In the genomic region with DNA sequence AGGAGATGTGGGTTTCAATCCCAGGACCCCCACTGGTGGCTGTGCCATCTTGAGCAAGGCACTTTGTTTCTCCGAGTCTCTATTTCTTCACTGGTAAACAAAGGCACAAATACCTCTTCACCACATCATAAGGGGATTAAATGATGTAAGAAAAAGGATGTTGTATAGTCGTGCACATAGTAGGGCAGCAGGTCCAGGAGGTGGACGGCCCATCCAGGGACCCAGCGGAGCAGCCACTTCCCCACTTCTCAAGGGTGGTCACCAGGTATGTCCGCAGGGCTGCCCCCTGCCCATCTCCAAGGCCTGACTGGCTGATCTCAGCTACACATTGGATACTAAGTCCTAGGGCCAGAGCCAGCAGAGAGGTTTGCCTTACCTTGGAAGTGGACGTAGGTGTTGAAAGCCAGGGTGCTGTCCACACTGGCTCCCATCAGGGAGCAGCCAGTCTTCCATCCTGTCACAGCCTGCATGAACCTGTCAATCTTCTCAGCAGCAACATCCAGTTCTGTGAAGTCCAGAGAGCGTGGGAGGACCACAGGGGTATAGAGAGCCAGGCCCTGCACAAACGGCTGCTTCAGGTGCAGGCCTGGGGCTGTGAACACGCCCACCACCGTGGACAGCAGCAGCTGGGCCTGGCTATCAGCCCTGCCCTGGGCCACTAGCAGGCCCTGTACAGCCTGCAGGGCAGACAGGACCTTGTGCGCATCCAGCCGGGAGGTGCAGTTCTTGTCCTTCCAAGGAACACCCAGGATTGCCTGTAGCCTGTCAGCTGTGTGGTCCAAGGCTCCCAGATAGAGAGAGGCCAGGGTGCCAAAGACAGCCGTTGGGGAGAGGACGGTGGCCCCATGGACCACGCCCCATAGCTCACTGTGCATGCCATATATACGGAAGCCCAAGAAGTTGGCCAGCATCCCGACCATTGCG, we compare ENCODE assay signal across 20 cellular contexts. TPM values are rescaled to one million over a fixed set of nuclear protein-coding genes. Genes with fewer than 3 reads are reported as not detected.
"Had no signal": no experiment of that assay in that cellular context is flagged by ENCODE, and none has a peak within 500 bp of the region (broad histone marks: within the 10 kb centered on the region; RNA-seq: fewer than 3 reads in every experiment).

No MANE protein-coding gene starts in this region.

- H3K4me3 ChIP-seq: esophagus muscularis mucosa, gastrocnemius medialis, lower lobe of right lung, sigmoid colon, skin epidermis had no signal

- H3K27ac Mint-ChIP-seq: effector memory CD8-positive, alpha-beta T cell; memory B cell; naive B cell; stimulated activated naive B cell treated with anti-CD40 and anti-IgM and Interleukin-4, amounts not matched to agents 10 μg/mL and 1 μg/mL and 100 μg/mL, for 72 hours had no signal

- H3K4me1 Mint-ChIP-seq: memory B cell had no signal

- FAIRE-seq: kidney had no signal

- DNase-seq: effector memory CD8-positive, alpha-beta T cell; gastrocnemius medialis; kidney; left cardiac atrium; lower lobe of right lung; midbrain; naive B cell; sigmoid colon; stimulated activated CD4-positive, alpha-beta T cell treated with anti-CD3 and anti-CD28 coated beads, Interleukin-2, amount 100 ng/mL, for 24 hours; stimulated activated CD4-positive, alpha-beta T cell treated with anti-CD3 and anti-CD28 coated beads, Interleukin-4, amount 100 ng/mL, for 4 hours; stimulated activated naive B cell treated with anti-CD40 and anti-IgM and Interleukin-4, amounts not matched to agents 10 μg/mL and 1 μg/mL and 100 μg/mL, for 72 hours had no signal

- ATAC-seq: effector memory CD8-positive, alpha-beta T cell; left cardiac atrium; lower lobe of right lung; stimulated activated naive B cell treated with anti-CD40 and anti-IgM and Interleukin-4, amounts not matched to agents 10 μg/mL and 1 μg/mL and 100 μg/mL, for 72 hours had no signal

- H3K9me3 ChIP-seq: esophagus muscularis mucosa, gastrocnemius medialis, lower lobe of right lung, neutrophil, sigmoid colon had no signal

- H3K27me3 ChIP-seq: esophagus muscularis mucosa, gastrocnemius medialis, sigmoid colon had no signal

- H3K36me3 ChIP-seq: gastrocnemius medialis, lower lobe of right lung, neutrophil, sigmoid colon had no signal

- H3K4me3 Mint-ChIP-seq: effector memory CD8-positive, alpha-beta T cell; memory B cell; naive B cell; nephron; stimulated activated naive B cell treated with anti-CD40 and anti-IgM and Interleukin-4, amounts not matched to agents 10 μg/mL and 1 μg/mL and 100 μg/mL, for 72 hours had no signal

- H3K27ac ChIP-seq: epithelial cell of prostate, esophagus muscularis mucosa, lower lobe of right lung, neutrophil, sigmoid colon, skin epidermis had no signal

- H3K9me3 Mint-ChIP-seq: effector memory CD8-positive, alpha-beta T cell; stimulated activated naive B cell treated with anti-CD40 and anti-IgM and Interleukin-4, amounts not matched to agents 10 μg/mL and 1 μg/mL and 100 μg/mL, for 72 hours had no signal

RNA-seq across cellular contexts. Expression of a gene that starts 4.0 kb away (rescaled TPM):
- total RNA-seq: fibroblast of villous mesenchyme, pulmonary artery endothelial cell had no signal

RNA-seq across cellular contexts. Expression of a gene that starts 37.3 kb away (rescaled TPM):
- total RNA-seq: esophagus muscularis mucosa, fibroblast of villous mesenchyme, gastrocnemius medialis, osteoblast, pulmonary artery endothelial cell had no signal
